8 cellular contexts compared by ENCODE assay signal in genomic region chr18:37476182-37476581, GRCh38.
DNase-seq lines count a peak whose midpoint lies in the region; ATAC-seq, FAIRE-seq and TF ChIP-seq lines count a peak whose summit lies in the region.

No MANE protein-coding gene starts in this region.

- ATAC-seq in HG02798 (IDR thresholded peaks at IDR 0.05; ENCODE audit: poor library complexity, unreplicated experiment): no peak

- no peak overlapping the region for H3K27ac ChIP-seq in parathyroid adenoma

- no peak overlapping the region for H2AFZ ChIP-seq in parathyroid adenoma

- no peaks in the 10 kb centered on the region for H3K4me1 ChIP-seq in parathyroid adenoma

- H3K4me3 ChIP-seq in choroid plexus epithelial cell (ENCODE audit: low read depth, low read length): no peak overlapping the region
- H3K4me3 ChIP-seq in parathyroid adenoma (ENCODE audit: low read depth, low read length): no peak overlapping the region

- H3K9ac ChIP-seq in parathyroid adenoma: no peak overlapping the region

- peak; percentile 35 for DNase-seq in Ammon's horn (ENCODE audit: low spot score)
- peak; percentile 34 for DNase-seq in NCI-H1105 (lab: John Stamatoyannopoulos, UW)
- DNase-seq in choroid plexus epithelial cell (ENCODE audit: low read depth): peak; percentile 2
- no peak for DNase-seq in H54 (ENCODE audit: insufficient read length, low spot score)
- no peak for DNase-seq in effector CD4-positive, alpha-beta T cell

- no peaks in the 10 kb centered on the region for H3K79me2 ChIP-seq in parathyroid adenoma

- no peaks in the 10 kb centered on the region for H3K9me3 ChIP-seq in parathyroid adenoma (ENCODE audit: control insufficient read depth, low read length)

- H3K36me3 ChIP-seq in parathyroid adenoma (ENCODE audit: control insufficient read depth, insufficient read depth, low read length): no peaks in the 10 kb centered on the region

- H3K4me2 ChIP-seq in parathyroid adenoma (ENCODE audit: low read length): no peak overlapping the region

- H3K27me3 ChIP-seq in parathyroid adenoma (ENCODE audit: control insufficient read depth, insufficient read depth, low read length): no peaks in the 10 kb centered on the region

- TF ChIP-seq CTCF in GM12872 (IDR thresholded peaks at IDR 0.05; ENCODE audit: insufficient read depth, low read depth, low read length): peak; percentile 70
- peak; percentile 33 for TF ChIP-seq CTCF in choroid plexus epithelial cell (conservative IDR thresholded peaks at IDR 0.05; ENCODE audit: low read depth, low read length)
- TF ChIP-seq CTCF in parathyroid adenoma (IDR thresholded peaks at IDR 0.05): peak; percentile 26

- no peak for TF ChIP-seq POLR2A in H54 (IDR thresholded peaks at IDR 0.05; ENCODE audit: low read depth, low read length)

- FAIRE-seq in H54 (lab: Jason Lieb, UNC): no peak

Comparison
In these comparisons a context has a peak if more than half of its experiments do, and no peak if none do; other contexts are left out.
1. DNase-seq: peak in Ammon's horn (single experiment), NCI-H1105 (single experiment) and choroid plexus epithelial cell (single experiment); none in H54 (single experiment) and effector CD4-positive, alpha-beta T cell (single experiment).
2. Peak in every context shown above with its lines, with median percentiles within 50 percentile points of each other: CTCF ChIP-seq.